8 cellular contexts compared by ENCODE assay signal in the genomic region with DNA sequence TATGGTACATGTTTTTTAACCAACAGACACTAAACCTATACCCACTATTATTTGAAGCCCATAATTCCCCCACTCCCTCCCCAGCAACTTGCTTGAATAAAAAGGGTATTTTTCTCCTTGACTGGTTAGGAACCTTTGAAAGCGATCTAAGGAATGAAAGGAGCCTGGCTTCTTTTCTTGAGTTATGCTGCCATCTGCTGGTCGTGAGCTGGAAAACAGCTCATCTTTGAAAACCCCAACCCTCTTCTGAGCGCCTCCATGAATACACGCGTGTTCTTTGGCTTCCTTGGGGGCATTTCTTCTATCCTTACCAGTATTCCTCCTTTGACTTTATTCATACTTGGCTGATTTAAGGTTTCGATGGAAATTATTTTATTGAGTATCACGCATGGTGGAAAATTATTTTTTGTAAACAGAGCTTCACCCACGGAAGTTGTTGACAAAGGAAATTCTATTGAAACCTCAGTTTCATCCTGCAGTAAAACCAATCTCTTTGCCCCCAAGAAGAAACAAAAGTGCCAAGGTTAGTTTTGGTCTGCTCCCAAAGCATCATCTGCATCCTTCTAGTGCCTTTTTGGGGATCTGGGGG.
A peak's percentile ranks its signal among the peaks of the same experiment; 100 is the strongest.
DNase-seq lines count a peak whose midpoint lies in the region; ATAC-seq and TF ChIP-seq lines count a peak whose summit lies in the region.

No MANE protein-coding gene starts in this region.

- no peaks in the 10 kb centered on the region for H3K36me3 ChIP-seq in adrenal gland (replicated peaks in 1 of 2)
- no peaks in the 10 kb centered on the region for H3K36me3 ChIP-seq in sigmoid colon

- peak; percentile 75 for ATAC-seq in left ventricle myocardium superior
- no peak for ATAC-seq in HG03039 (IDR thresholded peaks at IDR 0.05; ENCODE audit: unreplicated experiment)

- peak; percentile 88 for TF ChIP-seq CTCF in AG10803 (conservative IDR thresholded peaks at IDR 0.05; ENCODE audit: low read length)
- peak; percentile 63 to 84 (median 80) for TF ChIP-seq CTCF in adrenal gland (IDR thresholded peaks at IDR 0.05)
- TF ChIP-seq CTCF in sigmoid colon (IDR thresholded peaks at IDR 0.05), result peak; percentile 63 to 77 (median 72)

- H3K27me3 ChIP-seq in adrenal gland (no peaks in the 10 kb centered on the region), sigmoid colon (peaks cover 0 to 4% (median 3%) of the 10 kb centered on the region in 3 donors)

- 5 to 8% (median 7%) methylated on average over 8 of the region's 8 CpGs for WGBS in adrenal gland, 4 donors
- 1 to 4% methylated on average over 8 of the region's 8 CpGs for WGBS in sigmoid colon, 2 donors

- DNase-seq in AG10803 (ENCODE audit: low read depth) (peak; percentile 62), GM19238 (ENCODE audit: insufficient read length, low spot score) (peak; percentile 24), NCI-H1092 (lab: John Stamatoyannopoulos, UW) (peak; percentile 31), SW480 (ENCODE audit: low spot score) (peak; percentile 55), adrenal gland (peak in 6 of 7 donors; percentile 47 to 82 (median 63)), left ventricle myocardium superior (peak; percentile 41), sigmoid colon (no peak)

- peaks cover 0 to 4% (median 0%) of the 10 kb centered on the region in 3 donors for H3K9me3 ChIP-seq in adrenal gland (replicated peaks in 1 of 3)
- H3K9me3 ChIP-seq in sigmoid colon, result no peaks in the 10 kb centered on the region

- H3K4me1 ChIP-seq in adrenal gland (replicated peaks in 1 of 2) (no peaks in the 10 kb centered on the region), sigmoid colon (no peaks in the 10 kb centered on the region)

- H3K4me3 ChIP-seq in AG10803 (ENCODE audit: low read length) (no peak overlapping the region), adrenal gland (no peak overlapping the region), sigmoid colon (no peak overlapping the region)

- no peak overlapping the region for H3K27ac ChIP-seq in adrenal gland
- no peak overlapping the region for H3K27ac ChIP-seq in sigmoid colon

- no peak for TF ChIP-seq EP300 in sigmoid colon (IDR thresholded peaks at IDR 0.05)

- intact Hi-C loops in adrenal gland (cut with DNase I), result loop anchor here in 1 of 2 donors (2.0 to 10.0 kb wide), 2 partner anchors 47 to 217 kb away; no protein-coding TSS in a partner anchor
- intact Hi-C loops in left ventricle myocardium superior (cut with micrococcal nuclease), result loop anchor here (2.0 kb wide), 1 partner anchor 215 kb away; no protein-coding TSS in a partner anchor
- intact Hi-C loops in sigmoid colon (cut with DNase I), result loop anchor here (1.0 to 5.0 kb wide), 2 partner anchors 215 to 314 kb away; no protein-coding TSS in a partner anchor

- TF ChIP-seq POLR2A in adrenal gland (IDR thresholded peaks at IDR 0.05) (no peak), sigmoid colon (IDR thresholded peaks at IDR 0.05) (no peak)
